1 cellular context compared by ENCODE assay signal in the genomic region with DNA sequence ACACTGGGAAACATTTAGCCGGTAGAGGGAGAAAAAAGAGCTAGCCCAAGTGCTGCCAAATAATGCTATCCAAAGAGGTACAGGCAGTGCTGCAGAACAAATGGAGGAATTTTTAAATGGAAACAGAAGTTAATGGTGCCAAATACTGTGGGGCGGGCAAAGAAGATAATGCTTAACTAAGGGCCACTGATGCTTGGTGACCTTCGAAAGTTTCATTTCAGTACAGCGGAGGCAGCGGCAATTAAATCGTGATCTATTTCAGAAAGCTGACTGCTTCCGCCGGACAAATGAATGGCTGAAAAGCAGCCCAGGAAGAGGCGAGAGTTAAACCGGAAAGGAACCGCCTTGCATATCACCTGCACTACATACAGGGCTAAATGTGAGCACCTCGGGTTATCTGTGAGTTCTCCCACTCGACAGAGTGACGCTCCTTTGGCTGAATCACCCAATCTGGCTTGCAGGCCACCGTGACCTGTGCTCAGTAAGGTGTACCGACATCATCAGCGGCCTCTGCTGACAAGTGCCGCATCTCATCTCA.
TF ChIP-seq lines count a peak whose summit lies in the region.

No MANE protein-coding gene starts in this region.

TF ChIP-seq in H1, 55 proteins besides CTCF, POLR2A, EP300 and RAD21 (continued from another document):
- TF ChIP-seq GABPA (IDR thresholded peaks at IDR 0.05; ENCODE audit: borderline replicate concordance, insufficient read depth, low read length) = no peak
